ENCODE assay signal across 22 cellular contexts in genomic region chr11:74057251-74058151, GRCh38. TPM values are rescaled to one million over a fixed set of nuclear protein-coding genes. Genes with fewer than 3 reads are reported as not detected.
DNase-seq lines count a peak whose midpoint lies in the region; ATAC-seq, FAIRE-seq and TF ChIP-seq lines count a peak whose summit lies in the region.
"Had no signal": no experiment of that assay in that cellular context is flagged by ENCODE, and none has a peak within 500 bp of the region (broad histone marks: within the 10 kb centered on the region; RNA-seq: fewer than 3 reads in every experiment).

No MANE protein-coding gene starts in this region.

- H3K14ac ChIP-seq in IMR-90 (replicated peaks; ENCODE audit: low read depth, low read length) = peak overlapping the region; percentile 19; the same call in 1 of the 2 replicates

- peak; percentile 27 for DNase-seq in EL
- DNase-seq in IMR-90 = peak; percentile 88
- DNase-seq in K562 (ENCODE audit: extremely low read depth in 1 of 4, low spot score in 3 of 4) = peak; percentile 37 to 50 (median 42)
- DNase-seq in iris pigment epithelial cell (ENCODE audit: low read depth) = peak; percentile 94
- no peak for DNase-seq in LoVo (ENCODE audit: low spot score)
- DNase-seq: activated gamma-delta T cell treated with Interleukin-2 at 50 U/mL for 16 hours; effector CD4-positive, alpha-beta T cell; H9; midbrain; MM.1S; NCI-H2029 treated with DMSO at 0.1 percent for 48 hours; nucleus accumbens; Peyer's patch; small intestine; stimulated activated naive CD4-positive, alpha-beta T cell treated with Interleukin-2 at 50 U/mL for 16 hours; T-cell had no signal

- H3K4ac ChIP-seq in IMR-90 (ENCODE audit: low read depth, low read length) = peak overlapping the region; percentile 64

- FAIRE-seq in K562 (lab: Jason Lieb, UNC) = peak; percentile 54
- FAIRE-seq: islet of Langerhans, small intestine had no signal

- H3K18ac ChIP-seq in IMR-90 (ENCODE audit: low read depth, low read length) = peak overlapping the region; percentile 60; the same call in 1 of the 2 replicates

- TF ChIP-seq RAD21 in IMR-90 (IDR thresholded peaks at IDR 0.05; ENCODE audit: low read length) = no peak
- no peak for TF ChIP-seq RAD21 in K562 (CRISPR knock-in tag; conservative IDR thresholded peaks at IDR 0.05 in 1 of 2, IDR thresholded peaks at IDR 0.05 in 1 of 2)

- no peak overlapping the region for H3K27ac ChIP-seq in IMR-90 (ENCODE audit: insufficient read depth, low read length)
- H3K27ac ChIP-seq in K562 (ENCODE audit: extremely low read depth, low read depth, low read length) = peak overlapping the region; percentile 5; the same call in 1 of the 3 replicates
- H3K27ac ChIP-seq: BLaER1, Peyer's patch, vagina had no signal

- no peaks in the 10 kb centered on the region for H3K27me3 ChIP-seq in IMR-90 (ENCODE audit: control insufficient read depth, insufficient read depth, low read length)
- no peaks in the 10 kb centered on the region for H3K27me3 ChIP-seq in K562 (ENCODE audit: control insufficient read depth in 2 of 2, insufficient read depth in 2 of 2, low read length in 2 of 2)
- H3K27me3 ChIP-seq: BLaER1, Peyer's patch, vagina had no signal

- peak overlapping the region in 1 of 2 experiments; percentile 47; a peak in 2 of 4 replicates for H4K8ac ChIP-seq in IMR-90 (ENCODE audit: low read depth in 2 of 2, low read length in 2 of 2)

- H3K56ac ChIP-seq in IMR-90 (ENCODE audit: extremely low read depth, insufficient read depth, low read length) = no peak overlapping the region

- peak overlapping the region; percentile 2 for H2AFZ ChIP-seq in IMR-90 (replicated peaks; ENCODE audit: low read length, poor library complexity)
- no peak overlapping the region for H2AFZ ChIP-seq in K562 (ENCODE audit: low read depth, low read length)

- peak overlapping the region; percentile 64; the same call in 1 of the 2 replicates for H4K5ac ChIP-seq in IMR-90 (ENCODE audit: low read depth, low read length)

- in situ Hi-C loops in IMR-90 (cut with MboI; ENCODE audit: low sequenced_read_pairs) = no loop called here
- in situ Hi-C loops in K562 (cut with MboI) = no loop called here

- peak overlapping the region; percentile 36 for H2BK5ac ChIP-seq in IMR-90 (ENCODE audit: low read depth, low read length, poor library complexity, severe bottlenecking)

- H2AK9ac ChIP-seq in IMR-90 (replicated peaks; ENCODE audit: low read depth, low read length, poor library complexity) = no peak overlapping the region

- no peak for TF ChIP-seq CTCF in IMR-90 (conservative IDR thresholded peaks at IDR 0.05; ENCODE audit: low read depth, low read length)
- no peak for TF ChIP-seq CTCF in K562 (IDR thresholded peaks at IDR 0.05 in 2 of 3, conservative IDR thresholded peaks at IDR 0.05 in 1 of 3; ENCODE audit: insufficient read depth in 2 of 3, low read depth in 1 of 3, low read length in 3 of 3)

- intact Hi-C loops in IMR-90 (cut with micrococcal nuclease) = no loop called here
- intact Hi-C loops in K562 (cut with micrococcal nuclease) = no loop called here

- H4K20me1 ChIP-seq in IMR-90 (ENCODE audit: insufficient read depth, low read length) = no peaks in the 10 kb centered on the region
- H4K20me1 ChIP-seq in K562 (replicated peaks; ENCODE audit: control insufficient read depth, insufficient read depth, low read length) = no peaks in the 10 kb centered on the region
- H4K20me1 ChIP-seq: BLaER1 had no signal

- H3K4me2 ChIP-seq in IMR-90 (ENCODE audit: low read depth, low read length) (peak overlapping the region; percentile 41; the same call in 1 of the 2 replicates), K562 (ENCODE audit: insufficient read depth, low read length) (no peak overlapping the region)
- H3K4me2 ChIP-seq: BLaER1 had no signal

- peak overlapping the region; percentile 14; the same call in 1 of the 2 replicates for H4K91ac ChIP-seq in IMR-90 (ENCODE audit: insufficient read depth, low read depth, low read length)

- CTCF ChIA-PET in IMR-90 (lab: Yijun Ruan, JAX) = interaction anchor here (0.8 to 1.0 kb wide), 2 partner anchors 13 to 706 kb away, joined by 3 read pairs; no protein-coding TSS in a partner anchor
- CTCF ChIA-PET in K562 (lab: Yijun Ruan, JAX; ENCODE audit: low intra/inter-chr PET ratio) = no interaction called here

- WGBS in IMR-90 (ENCODE audit: extremely low coverage in 2 of 2, insufficient read length in 1 of 2), 2 experiments = 91% methylated on average over 4 of the region's 8 CpGs; no CpG with 5 or more reads in 1 of the 2 experiments
- 19% methylated on average over 8 of the region's 8 CpGs for WGBS in K562 (ENCODE audit: insufficient coverage, low coverage, missing lambda C conversion rate)

- H3K79me1 ChIP-seq in IMR-90 (ENCODE audit: low read depth in 1 of 2, low read length in 2 of 2) = peaks cover 0 to 20% of the 10 kb centered on the region in 2 experiments; a peak in 2 of 4 replicates

- H3K9me1 ChIP-seq in IMR-90 (ENCODE audit: insufficient read depth, low read length) (peaks cover 10% of the 10 kb centered on the region), K562 (ENCODE audit: control insufficient read depth, insufficient read depth, low read length) (no peaks in the 10 kb centered on the region)

- TF ChIP-seq EP300 in K562 (IDR thresholded peaks at IDR 0.05; ENCODE audit: low read length) = peak; percentile 40; the same call in 1 of the 2 replicates

- peak overlapping the region; percentile 64; the same call in 1 of the 2 replicates for H2BK20ac ChIP-seq in IMR-90 (ENCODE audit: low read depth, low read length)

- H2BK15ac ChIP-seq in IMR-90 (ENCODE audit: low read depth, low read length) = no peak overlapping the region

- BruUV-seq in IMR-90 (replicated peaks; lab: Mats Ljungman, UMichigan) (no TSS peak), K562 (replicated peaks; lab: Mats Ljungman, UMichigan) (no TSS peak)

- H2AK5ac ChIP-seq in IMR-90 (ENCODE audit: low read depth, low read length) = 0 out of 2 replicates have a peak overlapping the region, but pooled peaks have one; percentile 18

- H2BK120ac ChIP-seq in IMR-90 (ENCODE audit: low read depth, low read length) = peak overlapping the region; percentile 21

- peak; percentile 83 for ATAC-seq in IMR-90 (ENCODE audit: low read depth)
- ATAC-seq in K562 = peak; percentile 67
- ATAC-seq in HG03521 (IDR thresholded peaks at IDR 0.05; ENCODE audit: unreplicated experiment) = no peak
- ATAC-seq in HG02571 (IDR thresholded peaks at IDR 0.05; ENCODE audit: unreplicated experiment) = no peak
- no peak for ATAC-seq in HG03469 (IDR thresholded peaks at IDR 0.05; ENCODE audit: unreplicated experiment)
- ATAC-seq: T-cell had no signal

- dilution Hi-C loops in IMR-90 (cut with HindIII; ENCODE audit: low sequenced_read_pairs, unreplicated experiment) = no loop called here

- H3K36me3 ChIP-seq in IMR-90 (ENCODE audit: control insufficient read depth, insufficient read depth, low read length) = no peaks in the 10 kb centered on the region; the same call in 1 of the 2 replicates
- 0 out of 3 replicates have a peak, but pooled peaks cover 10% of the 10 kb centered on the region for H3K36me3 ChIP-seq in K562 (ENCODE audit: control insufficient read depth, insufficient read depth, low read length)

- H3K79me2 ChIP-seq in K562 (ENCODE audit: control insufficient read depth, insufficient read depth, low read length) = no peaks in the 10 kb centered on the region

- H3K9ac ChIP-seq in IMR-90 (ENCODE audit: low read depth, low read length) (no peak overlapping the region), K562 (ENCODE audit: insufficient read depth in 1 of 2, low read depth in 2 of 2, low read length in 2 of 2) (no peak overlapping the region)
- H3K9ac ChIP-seq: BLaER1 had no signal

- H3K4me1 ChIP-seq in IMR-90 (ENCODE audit: control insufficient read depth, insufficient read depth, low read length) (peaks cover 10% of the 10 kb centered on the region), K562 (replicated peaks in 1 of 2; ENCODE audit: control insufficient read depth in 2 of 2, insufficient read depth in 2 of 2, low read length in 2 of 2) (peaks cover 0 to 10% of the 10 kb centered on the region in 2 experiments; a peak in 4 of 5 replicates)
- H3K4me1 ChIP-seq: BLaER1, Peyer's patch, vagina had no signal

- H3K4me3 ChIP-seq in IMR-90 (ENCODE audit: insufficient read depth, low read depth, low read length) = no peak overlapping the region
- H3K4me3 ChIP-seq in K562 = no peak overlapping the region
- H3K4me3 ChIP-seq: BLaER1, Peyer's patch, vagina had no signal

- TF ChIP-seq POLR2A in IMR-90 (IDR thresholded peaks at IDR 0.05; ENCODE audit: low read depth, low read length) (no peak), K562 (conservative IDR thresholded peaks at IDR 0.05) (no peak)

- no peaks in the 10 kb centered on the region for H3K9me3 ChIP-seq in IMR-90 (ENCODE audit: control insufficient read depth, insufficient read depth, low read length)
- H3K9me3 ChIP-seq in K562 (replicated peaks; ENCODE audit: control insufficient read depth, insufficient read depth, low read depth, low read length) = no peaks in the 10 kb centered on the region
- H3K9me3 ChIP-seq: Peyer's patch, vagina had no signal

- POLR2A ChIA-PET in IMR-90 (lab: Charles Lee; ENCODE audit: unreplicated experiment) (no interaction called here), K562 (lab: Yijun Ruan, JAX) (interaction anchor here (0.6 kb wide), 1 partner anchor 63 kb away, joined by 3 read pairs; no protein-coding TSS in a partner anchor)

- no peak overlapping the region; the same call in 1 of the 2 replicates for H3K23ac ChIP-seq in IMR-90 (ENCODE audit: low read depth, low read length)

RNA-seq across cellular contexts. Expression of gene UCP3, which starts 48.6 kb away (rescaled TPM):
- under 0.01 TPM in 2 replicates for total RNA-seq in IMR-90 (2012; rRNA removed)
- 0.80 TPM in 2 replicates for polyA plus RNA-seq in IMR-90 (2012; rRNA removed)
- 0.05 and 0.24 TPM in 2 replicates for polyA plus RNA-seq in IMR-90 (2012; cell fraction: cytosol; rRNA removed)
- polyA plus RNA-seq in IMR-90 (2012; cell fraction: nucleus; rRNA removed; ENCODE audit: low replicate concordance) = 5.7 and 10.3 TPM in 2 replicates
- 2.3 and 3.3 TPM in 2 replicates for total RNA-seq in K562 (2011; cell fraction: chromatin; rRNA removed; ENCODE audit: low replicate concordance)
- total RNA-seq in K562 (2011; cell fraction: nucleolus; rRNA removed) = 2.2 and 3.5 TPM in 2 replicates
- 0.84 and 3.1 TPM in 2 replicates for total RNA-seq in K562 (2011; cell fraction: nucleoplasm; rRNA removed)
- 0.05 and 0.94 TPM in 2 replicates for total RNA-seq in K562 (2014; rRNA removed)
- 0.25 and 0.29 TPM in 2 replicates for total RNA-seq in K562 (2014; rRNA removed; fragmentation: Illumina TruSeq; extraction: Trizol)
- total RNA-seq in K562 (2015; rRNA removed; fragmentation: Illumina TruSeq; extraction: Trizol) = 0.41 and 0.65 TPM in 2 replicates
- 0.18 and 0.53 TPM in 2 replicates for total RNA-seq in K562 (2021)
- polyA plus RNA-seq in K562 (2011; rRNA removed) = 0.15 and 0.26 TPM in 2 replicates
- polyA plus RNA-seq in K562 (2011; cell fraction: cytosol; rRNA removed) = 0.24 and 0.27 TPM in 2 replicates
- 1.9 and 2.1 TPM in 2 replicates for polyA plus RNA-seq in K562 (2011; cell fraction: nucleus; rRNA removed)
- polyA plus RNA-seq in K562 (2012) = 0.46 and 0.66 TPM in 2 replicates
- 0.43 and 0.53 TPM in 2 replicates for polyA plus RNA-seq in K562 (2014; fragmentation: Illumina TruSeq; extraction: Trizol)
- polyA plus RNA-seq in K562 (2014; fragmentation: Nextera tagmentation; extraction: Ambion mirVana) = not detected
- 0.04 and 0.21 TPM in 2 replicates for polyA plus RNA-seq in K562 (2014; rRNA removed)
- 0.36 and 0.39 TPM in 2 replicates for polyA minus RNA-seq in K562 (2011; rRNA and poly(A)+ RNA removed)
- not detected in 2 replicates for polyA minus RNA-seq in K562 (2011; cell fraction: cytosol; rRNA and poly(A)+ RNA removed)
- polyA minus RNA-seq in K562 (2011; cell fraction: nucleus; rRNA and poly(A)+ RNA removed) = 0.81 and 1.00 TPM in 2 replicates

Comparison
In these comparisons a context has a peak if more than half of its experiments do, and no peak if none do; other contexts are left out.
1. ATAC-seq: peak in IMR-90 (single experiment) and K562 (single experiment); none in HG03521 (single experiment), HG02571 (single experiment) and HG03469 (single experiment).